In genomic region chr17:43994272-43995149, GRCh38 we compare ENCODE assay signal across 1 cellular context.
A peak's percentile ranks its signal among the peaks of the same experiment; 100 is the strongest.
TF ChIP-seq lines count a peak whose summit lies in the region.

No MANE protein-coding gene starts in this region.

TF ChIP-seq in K562, 482 proteins besides CTCF, POLR2A, EP300 and RAD21 (continued from another document and continues in another):
- TF ChIP-seq ZBTB11 (CRISPR knock-in tag; IDR thresholded peaks at IDR 0.05) (no peak), CHAMP1 (IDR thresholded peaks at IDR 0.05) (no peak), TAF1 (IDR thresholded peaks at IDR 0.05; ENCODE audit: control insufficient read depth, extremely low read depth, insufficient read depth, low read length, severe bottlenecking) (no peak), RCOR1 (IDR thresholded peaks at IDR 0.05; ENCODE audit: borderline replicate concordance in 1 of 2, low read depth in 2 of 2, low read length in 2 of 2) (0 out of 4 replicates have a peak, but pooled peaks of 1 of the 2 experiments have one; percentile 14), MAFF (IDR thresholded peaks at IDR 0.05; ENCODE audit: low read length) (no peak), COPS2 (conservative IDR thresholded peaks at IDR 0.05) (no peak), SAFB (IDR thresholded peaks at IDR 0.05; ENCODE audit: borderline replicate concordance, low read depth, low read length) (peak; percentile 89), SMARCB1 (IDR thresholded peaks at IDR 0.05; ENCODE audit: insufficient read length, low read depth) (no peak), ZNF318 (IDR thresholded peaks at IDR 0.05; ENCODE audit: borderline replicate concordance in 1 of 2, low read depth in 1 of 2) (no peak), ZNF263 (CRISPR knock-in tag; IDR thresholded peaks at IDR 0.05; ENCODE audit: borderline replicate concordance) (peak; percentile 51; the same call in 1 of the 2 replicates), ARID1B (IDR thresholded peaks at IDR 0.05) (no peak), PRPF4 (IDR thresholded peaks at IDR 0.05; ENCODE audit: insufficient read depth, low read depth, low read length, poor library complexity, severe bottlenecking) (no peak), MGA (IDR thresholded peaks at IDR 0.05) (peak; percentile 13; the same call in 1 of the 2 replicates), TCF3 (CRISPR knock-in tag; IDR thresholded peaks at IDR 0.05) (0 out of 2 replicates have a peak, but pooled peaks have one; percentile 25), ZNF740 (CRISPR knock-in tag; IDR thresholded peaks at IDR 0.05) (peak; percentile 21; the same call in 1 of the 2 replicates), ZNF740 (tag; IDR thresholded peaks at IDR 0.05) (no peak), SNAPC5 (CRISPR knock-in tag; IDR thresholded peaks at IDR 0.05) (no peak), HNRNPUL1 (IDR thresholded peaks at IDR 0.05; ENCODE audit: low read length) (no peak), ZBTB8A (IDR thresholded peaks at IDR 0.05; ENCODE audit: partially characterized antibody) (no peak), RBM17 (IDR thresholded peaks at IDR 0.05; ENCODE audit: borderline replicate concordance, low read depth, low read length) (no peak), PPARD (CRISPR knock-in tag; IDR thresholded peaks at IDR 0.05) (no peak), E2F6 (IDR thresholded peaks at IDR 0.05; ENCODE audit: borderline replicate concordance in 1 of 2, extremely low read depth in 1 of 2, insufficient read depth in 1 of 2, insufficient read length in 1 of 2, low read depth in 1 of 2, low read length in 1 of 2, poor library complexity in 1 of 2, severe bottlenecking in 1 of 2) (peak in 1 of 2 experiments; percentile 32)
